1 cellular context compared by ENCODE assay signal in genomic region chr2:227717687-227718567, GRCh38.
TF ChIP-seq lines count a peak whose summit lies in the region.

Gene SLC19A3 (minus strand): TSS chr2:227718028. CDS start chr2:227702318, 15,710 bp downstream.

TF ChIP-seq in HepG2, 621 proteins besides CTCF, POLR2A, EP300 and RAD21 (continued from another document and continues in another):
- 0 out of 2 replicates have a peak, but pooled peaks have one; percentile 13 for TF ChIP-seq POGZ (CRISPR knock-in tag; IDR thresholded peaks at IDR 0.05)
- TF ChIP-seq, protein P1, sequence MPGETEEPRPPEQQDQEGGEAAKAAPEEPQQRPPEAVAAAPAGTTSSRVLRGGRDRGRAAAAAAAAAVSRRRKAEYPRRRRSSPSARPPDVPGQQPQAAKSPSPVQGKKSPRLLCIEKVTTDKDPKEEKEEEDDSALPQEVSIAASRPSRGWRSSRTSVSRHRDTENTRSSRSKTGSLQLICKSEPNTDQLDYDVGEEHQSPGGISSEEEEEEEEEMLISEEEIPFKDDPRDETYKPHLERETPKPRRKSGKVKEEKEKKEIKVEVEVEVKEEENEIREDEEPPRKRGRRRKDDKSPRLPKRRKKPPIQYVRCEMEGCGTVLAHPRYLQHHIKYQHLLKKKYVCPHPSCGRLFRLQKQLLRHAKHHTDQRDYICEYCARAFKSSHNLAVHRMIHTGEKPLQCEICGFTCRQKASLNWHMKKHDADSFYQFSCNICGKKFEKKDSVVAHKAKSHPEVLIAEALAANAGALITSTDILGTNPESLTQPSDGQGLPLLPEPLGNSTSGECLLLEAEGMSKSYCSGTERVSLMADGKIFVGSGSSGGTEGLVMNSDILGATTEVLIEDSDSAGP (CRISPR knock-in tag; IDR thresholded peaks at IDR 0.05; ENCODE audit: borderline replicate concordance), result no peak; the same call in 1 of the 2 replicates
- TF ChIP-seq ZNF768 (CRISPR knock-in tag; IDR thresholded peaks at IDR 0.05), result peak; percentile 20; the same call in 1 of the 2 replicates
- TF ChIP-seq ZBTB38 (CRISPR knock-in tag; IDR thresholded peaks at IDR 0.05), result 0 out of 2 replicates have a peak, but pooled peaks have one; percentile 23
- TF ChIP-seq HNRNPLL (IDR thresholded peaks at IDR 0.05; ENCODE audit: low read depth, low read length, poor library complexity, severe bottlenecking), result peak; percentile 54
- 0 out of 2 replicates have a peak, but pooled peaks have one; percentile 40 for TF ChIP-seq ZNF510 (CRISPR knock-in tag; IDR thresholded peaks at IDR 0.05; ENCODE audit: low read depth)
- 0 out of 2 replicates have a peak, but pooled peaks have one; percentile 29 for TF ChIP-seq ZBTB37 (CRISPR knock-in tag; IDR thresholded peaks at IDR 0.05)
- TF ChIP-seq SNAPC4 (CRISPR knock-in tag; IDR thresholded peaks at IDR 0.05), result peak; percentile 94
- 0 out of 2 replicates have a peak, but pooled peaks have one; percentile 51 for TF ChIP-seq RFXAP (CRISPR knock-in tag; IDR thresholded peaks at IDR 0.05; ENCODE audit: borderline replicate concordance)
- no peak for TF ChIP-seq SRF (IDR thresholded peaks at IDR 0.05; ENCODE audit: low read depth, low read length)
- TF ChIP-seq SP1 (IDR thresholded peaks at IDR 0.05), result no peak
- TF ChIP-seq SP1 (CRISPR knock-in tag; IDR thresholded peaks at IDR 0.05), result peak; percentile 87
- TF ChIP-seq SOX6 (IDR thresholded peaks at IDR 0.05), result no peak
- TF ChIP-seq SOX6 (CRISPR knock-in tag; IDR thresholded peaks at IDR 0.05), result peak; percentile 28; the same call in 1 of the 2 replicates
- TF ChIP-seq GABPB1 (CRISPR knock-in tag; IDR thresholded peaks at IDR 0.05), result peak; percentile 32; the same call in 1 of the 2 replicates
- TF ChIP-seq PHF20 (CRISPR knock-in tag; IDR thresholded peaks at IDR 0.05), result peak; percentile 63
- TF ChIP-seq, protein P2, sequence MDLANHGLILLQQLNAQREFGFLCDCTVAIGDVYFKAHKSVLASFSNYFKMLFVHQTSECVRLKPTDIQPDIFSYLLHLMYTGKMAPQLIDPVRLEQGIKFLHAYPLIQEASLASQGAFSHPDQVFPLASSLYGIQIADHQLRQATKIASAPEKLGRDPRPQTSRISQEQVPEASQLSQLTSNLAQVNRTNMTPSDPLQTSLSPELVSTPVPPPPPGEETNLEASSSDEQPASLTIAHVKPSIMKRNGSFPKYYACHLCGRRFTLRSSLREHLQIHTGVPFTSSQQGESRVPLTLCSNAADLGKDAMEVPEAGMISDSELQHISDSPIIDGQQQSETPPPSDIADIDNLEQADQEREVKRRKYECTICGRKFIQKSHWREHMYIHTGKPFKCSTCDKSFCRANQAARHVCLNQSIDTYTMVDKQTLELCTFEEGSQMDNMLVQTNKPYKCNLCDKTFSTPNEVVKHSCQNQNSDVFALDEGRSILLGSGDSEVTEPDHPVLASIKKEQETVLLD (CRISPR knock-in tag; IDR thresholded peaks at IDR 0.05; ENCODE audit: low read depth), result no peak
- TF ChIP-seq AGO1 (IDR thresholded peaks at IDR 0.05; ENCODE audit: low read depth, low read length, poor library complexity, severe bottlenecking), result peak; percentile 49
- TF ChIP-seq ZNF180 (CRISPR knock-in tag; IDR thresholded peaks at IDR 0.05; ENCODE audit: borderline replicate concordance, low read depth), result no peak
- peak; percentile 41 for TF ChIP-seq ASH2L (IDR thresholded peaks at IDR 0.05; ENCODE audit: insufficient read length, low read depth, low read length)
- no peak for TF ChIP-seq ZNF7 (CRISPR knock-in tag; IDR thresholded peaks at IDR 0.05)
- 0 out of 2 replicates have a peak, but pooled peaks have one; percentile 13 for TF ChIP-seq AHDC1 (CRISPR knock-in tag; IDR thresholded peaks at IDR 0.05; ENCODE audit: borderline replicate concordance)
- no peak for TF ChIP-seq IRX3 (CRISPR knock-in tag; IDR thresholded peaks at IDR 0.05; ENCODE audit: borderline replicate concordance, low read depth)
- TF ChIP-seq ELF4 (CRISPR knock-in tag; IDR thresholded peaks at IDR 0.05; ENCODE audit: borderline replicate concordance), result no peak
- peak; percentile 32; the same call in 1 of the 2 replicates for TF ChIP-seq HOMEZ (CRISPR knock-in tag; IDR thresholded peaks at IDR 0.05; ENCODE audit: low read depth)
- peak; percentile 78 for TF ChIP-seq ZNF687 (CRISPR knock-in tag; IDR thresholded peaks at IDR 0.05)
- TF ChIP-seq MIER3 (CRISPR knock-in tag; IDR thresholded peaks at IDR 0.05; ENCODE audit: borderline replicate concordance), result 0 out of 2 replicates have a peak, but pooled peaks have one; percentile 16
- TF ChIP-seq MEIS1 (CRISPR knock-in tag; IDR thresholded peaks at IDR 0.05; ENCODE audit: borderline replicate concordance), result 0 out of 2 replicates have a peak, but pooled peaks have one; percentile 27
- peak; percentile 58; the same call in 1 of the 2 replicates for TF ChIP-seq ZNF556 (CRISPR knock-in tag; IDR thresholded peaks at IDR 0.05; ENCODE audit: borderline replicate concordance)
- TF ChIP-seq, protein P3, sequence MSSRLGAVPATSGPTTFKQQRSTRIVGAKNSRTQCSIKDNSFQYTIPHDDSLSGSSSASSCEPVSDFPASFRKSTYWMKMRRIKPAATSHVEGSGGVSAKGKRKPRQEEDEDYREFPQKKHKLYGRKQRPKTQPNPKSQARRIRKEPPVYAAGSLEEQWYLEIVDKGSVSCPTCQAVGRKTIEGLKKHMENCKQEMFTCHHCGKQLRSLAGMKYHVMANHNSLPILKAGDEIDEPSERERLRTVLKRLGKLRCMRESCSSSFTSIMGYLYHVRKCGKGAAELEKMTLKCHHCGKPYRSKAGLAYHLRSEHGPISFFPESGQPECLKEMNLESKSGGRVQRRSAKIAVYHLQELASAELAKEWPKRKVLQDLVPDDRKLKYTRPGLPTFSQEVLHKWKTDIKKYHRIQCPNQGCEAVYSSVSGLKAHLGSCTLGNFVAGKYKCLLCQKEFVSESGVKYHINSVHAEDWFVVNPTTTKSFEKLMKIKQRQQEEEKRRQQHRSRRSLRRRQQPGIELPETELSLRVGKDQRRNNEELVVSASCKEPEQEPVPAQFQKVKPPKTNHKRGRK (CRISPR knock-in tag; IDR thresholded peaks at IDR 0.05), result no peak
- TF ChIP-seq ZNF446 (CRISPR knock-in tag; IDR thresholded peaks at IDR 0.05), result 0 out of 2 replicates have a peak, but pooled peaks have one; percentile 9
- 0 out of 2 replicates have a peak, but pooled peaks have one; percentile 59 for TF ChIP-seq ZNF761 (CRISPR knock-in tag; conservative IDR thresholded peaks at IDR 0.05)
